ENCODE assay signal across 1 cellular context in the genomic region with DNA sequence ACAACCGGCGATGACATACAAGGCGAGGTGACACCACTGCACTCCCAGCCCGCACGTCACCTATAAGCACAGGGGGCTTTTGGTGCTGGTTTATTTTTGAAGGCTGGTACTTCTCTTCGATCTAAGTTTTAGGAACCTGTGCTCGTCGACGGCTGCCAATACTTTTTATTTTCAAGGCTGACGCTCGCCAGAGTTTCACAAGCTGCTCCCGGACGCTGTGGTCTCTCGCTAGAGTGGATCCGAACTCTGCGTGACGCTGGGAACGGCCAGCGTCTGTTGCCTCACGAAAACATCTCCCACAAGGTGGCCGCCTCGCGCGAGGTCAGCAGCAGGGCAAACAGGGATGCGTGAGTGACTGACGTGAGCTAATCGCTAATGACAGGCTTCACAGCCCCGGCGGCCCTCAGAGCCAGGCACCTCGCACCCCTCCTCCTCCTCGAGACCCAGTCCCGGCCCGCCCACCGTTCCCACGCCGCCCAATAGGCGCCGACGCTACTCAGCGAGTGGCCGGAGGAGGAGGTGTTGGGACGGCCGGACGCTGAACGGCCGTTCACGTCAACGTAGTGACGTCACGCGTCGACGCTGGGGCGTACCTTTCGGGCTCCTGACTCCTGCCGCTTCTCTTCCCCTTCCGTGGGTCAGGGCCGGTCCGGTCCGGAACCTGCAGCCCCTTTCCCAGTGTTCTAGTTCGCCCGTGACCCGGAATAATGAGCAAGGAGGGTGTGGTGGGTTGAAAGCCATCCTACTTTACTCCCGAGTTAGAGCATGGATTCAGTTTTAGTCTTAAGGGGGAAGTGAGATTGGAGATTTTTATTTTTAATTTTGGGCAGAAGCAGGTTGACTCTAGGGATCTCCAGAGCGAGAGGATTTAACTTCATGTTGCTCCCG.
A peak's percentile ranks its signal among the peaks of the same experiment; 100 is the strongest.
TF ChIP-seq lines count a peak whose summit lies in the region.

A gene (plus strand): TSS at position 621 of the 888 bp plus-strand sequence. CDS start 15,351 bp downstream, outside the sequence.

TF ChIP-seq in HepG2, 621 proteins besides CTCF, POLR2A, EP300 and RAD21 (continued from another document and continues in another):
- no peak for TF ChIP-seq TGIF2 (CRISPR knock-in tag; IDR thresholded peaks at IDR 0.05)
- TF ChIP-seq ZNF331 (CRISPR knock-in tag; IDR thresholded peaks at IDR 0.05): peak; percentile 51; the same call in 1 of the 2 replicates
- TF ChIP-seq HES4 (CRISPR knock-in tag; IDR thresholded peaks at IDR 0.05; ENCODE audit: borderline replicate concordance): peak; percentile 17; the same call in 1 of the 2 replicates
- no peak for TF ChIP-seq SMARCE1 (IDR thresholded peaks at IDR 0.05; ENCODE audit: borderline replicate concordance)
- TF ChIP-seq SYNCRIP (IDR thresholded peaks at IDR 0.05; ENCODE audit: insufficient read depth, low read depth, low read length): no peak
- TF ChIP-seq, protein P1, sequence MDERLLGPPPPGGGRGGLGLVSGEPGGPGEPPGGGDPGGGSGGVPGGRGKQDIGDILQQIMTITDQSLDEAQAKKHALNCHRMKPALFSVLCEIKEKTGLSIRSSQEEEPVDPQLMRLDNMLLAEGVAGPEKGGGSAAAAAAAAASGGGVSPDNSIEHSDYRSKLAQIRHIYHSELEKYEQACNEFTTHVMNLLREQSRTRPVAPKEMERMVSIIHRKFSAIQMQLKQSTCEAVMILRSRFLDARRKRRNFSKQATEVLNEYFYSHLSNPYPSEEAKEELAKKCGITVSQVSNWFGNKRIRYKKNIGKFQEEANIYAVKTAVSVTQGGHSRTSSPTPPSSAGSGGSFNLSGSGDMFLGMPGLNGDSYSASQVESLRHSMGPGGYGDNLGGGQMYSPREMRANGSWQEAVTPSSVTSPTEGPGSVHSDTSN (CRISPR knock-in tag; IDR thresholded peaks at IDR 0.05): peak; percentile 77
- TF ChIP-seq THYN1 (CRISPR knock-in tag; IDR thresholded peaks at IDR 0.05; ENCODE audit: borderline replicate concordance, low read depth): no peak
- TF ChIP-seq, protein P2, sequence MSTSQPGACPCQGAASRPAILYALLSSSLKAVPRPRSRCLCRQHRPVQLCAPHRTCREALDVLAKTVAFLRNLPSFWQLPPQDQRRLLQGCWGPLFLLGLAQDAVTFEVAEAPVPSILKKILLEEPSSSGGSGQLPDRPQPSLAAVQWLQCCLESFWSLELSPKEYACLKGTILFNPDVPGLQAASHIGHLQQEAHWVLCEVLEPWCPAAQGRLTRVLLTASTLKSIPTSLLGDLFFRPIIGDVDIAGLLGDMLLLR (CRISPR knock-in tag; IDR thresholded peaks at IDR 0.05): 0 out of 2 replicates have a peak, but pooled peaks have one; percentile 70
- no peak for TF ChIP-seq SIN3A (IDR thresholded peaks at IDR 0.05; ENCODE audit: borderline replicate concordance, low read depth, low read length)
- TF ChIP-seq RFX5 (IDR thresholded peaks at IDR 0.05; ENCODE audit: low read depth, low read length): peak; percentile 87
- peak; percentile 70; the same call in 1 of the 2 replicates for TF ChIP-seq NFATC3 (CRISPR knock-in tag; IDR thresholded peaks at IDR 0.05)
- TF ChIP-seq, protein P3, sequence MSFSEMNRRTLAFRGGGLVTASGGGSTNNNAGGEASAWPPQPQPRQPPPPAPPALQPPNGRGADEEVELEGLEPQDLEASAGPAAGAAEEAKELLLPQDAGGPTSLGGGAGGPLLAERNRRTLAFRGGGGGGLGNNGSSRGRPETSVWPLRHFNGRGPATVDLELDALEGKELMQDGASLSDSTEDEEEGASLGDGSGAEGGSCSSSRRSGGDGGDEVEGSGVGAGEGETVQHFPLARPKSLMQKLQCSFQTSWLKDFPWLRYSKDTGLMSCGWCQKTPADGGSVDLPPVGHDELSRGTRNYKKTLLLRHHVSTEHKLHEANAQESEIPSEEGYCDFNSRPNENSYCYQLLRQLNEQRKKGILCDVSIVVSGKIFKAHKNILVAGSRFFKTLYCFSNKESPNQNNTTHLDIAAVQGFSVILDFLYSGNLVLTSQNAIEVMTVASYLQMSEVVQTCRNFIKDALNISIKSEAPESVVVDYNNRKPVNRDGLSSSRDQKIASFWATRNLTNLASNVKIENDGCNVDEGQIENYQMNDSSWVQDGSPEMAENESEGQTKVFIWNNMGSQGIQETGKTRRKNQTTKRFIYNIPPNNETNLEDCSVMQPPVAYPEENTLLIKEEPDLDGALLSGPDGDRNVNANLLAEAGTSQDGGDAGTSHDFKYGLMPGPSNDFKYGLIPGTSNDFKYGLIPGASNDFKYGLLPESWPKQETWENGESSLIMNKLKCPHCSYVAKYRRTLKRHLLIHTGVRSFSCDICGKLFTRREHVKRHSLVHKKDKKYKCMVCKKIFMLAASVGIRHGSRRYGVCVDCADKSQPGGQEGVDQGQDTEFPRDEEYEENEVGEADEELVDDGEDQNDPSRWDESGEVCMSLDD (CRISPR knock-in tag; IDR thresholded peaks at IDR 0.05; ENCODE audit: borderline replicate concordance): no peak
- TF ChIP-seq ZNF160 (CRISPR knock-in tag; IDR thresholded peaks at IDR 0.05): peak; percentile 56; the same call in 1 of the 2 replicates
- TF ChIP-seq JUN (CRISPR knock-in tag; IDR thresholded peaks at IDR 0.05): peak; percentile 66; the same call in 1 of the 2 replicates
- TF ChIP-seq ARNTL (CRISPR knock-in tag; IDR thresholded peaks at IDR 0.05): peak; percentile 76; the same call in 1 of the 2 replicates
- TF ChIP-seq ZFP36 (IDR thresholded peaks at IDR 0.05; ENCODE audit: borderline replicate concordance, low read depth, low read length, partially characterized antibody): no peak
- TF ChIP-seq ZNF746 (CRISPR knock-in tag; IDR thresholded peaks at IDR 0.05): no peak
- peak; percentile 75 for TF ChIP-seq ZSCAN31 (CRISPR knock-in tag; IDR thresholded peaks at IDR 0.05; ENCODE audit: low read depth)
- TF ChIP-seq MAFG (CRISPR knock-in tag; IDR thresholded peaks at IDR 0.05): no peak
- 0 out of 2 replicates have a peak, but pooled peaks have one; percentile 50 for TF ChIP-seq ZNF441 (CRISPR knock-in tag; IDR thresholded peaks at IDR 0.05; ENCODE audit: borderline replicate concordance)
- no peak for TF ChIP-seq ZNF572 (CRISPR knock-in tag; IDR thresholded peaks at IDR 0.05)
- TF ChIP-seq ZNF431 (CRISPR knock-in tag; IDR thresholded peaks at IDR 0.05; ENCODE audit: borderline replicate concordance, low read depth): peak; percentile 60; the same call in 1 of the 2 replicates
- TF ChIP-seq, protein P4, sequence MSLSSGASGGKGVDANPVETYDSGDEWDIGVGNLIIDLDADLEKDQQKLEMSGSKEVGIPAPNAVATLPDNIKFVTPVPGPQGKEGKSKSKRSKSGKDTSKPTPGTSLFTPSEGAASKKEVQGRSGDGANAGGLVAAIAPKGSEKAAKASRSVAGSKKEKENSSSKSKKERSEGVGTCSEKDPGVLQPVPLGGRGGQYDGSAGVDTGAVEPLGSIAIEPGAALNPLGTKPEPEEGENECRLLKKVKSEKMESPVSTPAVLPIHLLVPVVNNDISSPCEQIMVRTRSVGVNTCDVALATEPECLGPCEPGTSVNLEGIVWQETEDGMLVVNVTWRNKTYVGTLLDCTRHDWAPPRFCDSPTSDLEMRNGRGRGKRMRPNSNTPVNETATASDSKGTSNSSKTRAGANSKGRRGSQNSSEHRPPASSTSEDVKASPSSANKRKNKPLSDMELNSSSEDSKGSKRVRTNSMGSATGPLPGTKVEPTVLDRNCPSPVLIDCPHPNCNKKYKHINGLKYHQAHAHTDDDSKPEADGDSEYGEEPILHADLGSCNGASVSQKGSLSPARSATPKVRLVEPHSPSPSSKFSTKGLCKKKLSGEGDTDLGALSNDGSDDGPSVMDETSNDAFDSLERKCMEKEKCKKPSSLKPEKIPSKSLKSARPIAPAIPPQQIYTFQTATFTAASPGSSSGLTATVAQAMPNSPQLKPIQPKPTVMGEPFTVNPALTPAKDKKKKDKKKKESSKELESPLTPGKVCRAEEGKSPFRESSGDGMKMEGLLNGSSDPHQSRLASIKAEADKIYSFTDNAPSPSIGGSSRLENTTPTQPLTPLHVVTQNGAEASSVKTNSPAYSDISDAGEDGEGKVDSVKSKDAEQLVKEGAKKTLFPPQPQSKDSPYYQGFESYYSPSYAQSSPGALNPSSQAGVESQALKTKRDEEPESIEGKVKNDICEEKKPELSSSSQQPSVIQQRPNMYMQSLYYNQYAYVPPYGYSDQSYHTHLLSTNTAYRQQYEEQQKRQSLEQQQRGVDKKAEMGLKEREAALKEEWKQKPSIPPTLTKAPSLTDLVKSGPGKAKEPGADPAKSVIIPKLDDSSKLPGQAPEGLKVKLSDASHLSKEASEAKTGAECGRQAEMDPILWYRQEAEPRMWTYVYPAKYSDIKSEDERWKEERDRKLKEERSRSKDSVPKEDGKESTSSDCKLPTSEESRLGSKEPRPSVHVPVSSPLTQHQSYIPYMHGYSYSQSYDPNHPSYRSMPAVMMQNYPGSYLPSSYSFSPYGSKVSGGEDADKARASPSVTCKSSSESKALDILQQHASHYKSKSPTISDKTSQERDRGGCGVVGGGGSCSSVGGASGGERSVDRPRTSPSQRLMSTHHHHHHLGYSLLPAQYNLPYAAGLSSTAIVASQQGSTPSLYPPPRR (CRISPR knock-in tag; IDR thresholded peaks at IDR 0.05; ENCODE audit: borderline replicate concordance): peak; percentile 64
- TF ChIP-seq, protein P5, sequence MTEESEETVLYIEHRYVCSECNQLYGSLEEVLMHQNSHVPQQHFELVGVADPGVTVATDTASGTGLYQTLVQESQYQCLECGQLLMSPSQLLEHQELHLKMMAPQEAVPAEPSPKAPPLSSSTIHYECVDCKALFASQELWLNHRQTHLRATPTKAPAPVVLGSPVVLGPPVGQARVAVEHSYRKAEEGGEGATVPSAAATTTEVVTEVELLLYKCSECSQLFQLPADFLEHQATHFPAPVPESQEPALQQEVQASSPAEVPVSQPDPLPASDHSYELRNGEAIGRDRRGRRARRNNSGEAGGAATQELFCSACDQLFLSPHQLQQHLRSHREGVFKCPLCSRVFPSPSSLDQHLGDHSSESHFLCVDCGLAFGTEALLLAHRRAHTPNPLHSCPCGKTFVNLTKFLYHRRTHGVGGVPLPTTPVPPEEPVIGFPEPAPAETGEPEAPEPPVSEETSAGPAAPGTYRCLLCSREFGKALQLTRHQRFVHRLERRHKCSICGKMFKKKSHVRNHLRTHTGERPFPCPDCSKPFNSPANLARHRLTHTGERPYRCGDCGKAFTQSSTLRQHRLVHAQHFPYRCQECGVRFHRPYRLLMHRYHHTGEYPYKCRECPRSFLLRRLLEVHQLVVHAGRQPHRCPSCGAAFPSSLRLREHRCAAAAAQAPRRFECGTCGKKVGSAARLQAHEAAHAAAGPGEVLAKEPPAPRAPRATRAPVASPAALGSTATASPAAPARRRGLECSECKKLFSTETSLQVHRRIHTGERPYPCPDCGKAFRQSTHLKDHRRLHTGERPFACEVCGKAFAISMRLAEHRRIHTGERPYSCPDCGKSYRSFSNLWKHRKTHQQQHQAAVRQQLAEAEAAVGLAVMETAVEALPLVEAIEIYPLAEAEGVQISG (CRISPR knock-in tag; IDR thresholded peaks at IDR 0.05): peak; percentile 70; the same call in 1 of the 2 replicates
- no peak; the same call in 1 of the 2 replicates for TF ChIP-seq NFKBIZ (CRISPR knock-in tag; IDR thresholded peaks at IDR 0.05)
- peak; percentile 81; the same call in 1 of the 2 replicates for TF ChIP-seq ZNF670 (CRISPR knock-in tag; IDR thresholded peaks at IDR 0.05; ENCODE audit: borderline replicate concordance)
- peak; percentile 56; the same call in 1 of the 2 replicates for TF ChIP-seq TMF1 (CRISPR knock-in tag; IDR thresholded peaks at IDR 0.05; ENCODE audit: low read depth)
- TF ChIP-seq, protein P6, sequence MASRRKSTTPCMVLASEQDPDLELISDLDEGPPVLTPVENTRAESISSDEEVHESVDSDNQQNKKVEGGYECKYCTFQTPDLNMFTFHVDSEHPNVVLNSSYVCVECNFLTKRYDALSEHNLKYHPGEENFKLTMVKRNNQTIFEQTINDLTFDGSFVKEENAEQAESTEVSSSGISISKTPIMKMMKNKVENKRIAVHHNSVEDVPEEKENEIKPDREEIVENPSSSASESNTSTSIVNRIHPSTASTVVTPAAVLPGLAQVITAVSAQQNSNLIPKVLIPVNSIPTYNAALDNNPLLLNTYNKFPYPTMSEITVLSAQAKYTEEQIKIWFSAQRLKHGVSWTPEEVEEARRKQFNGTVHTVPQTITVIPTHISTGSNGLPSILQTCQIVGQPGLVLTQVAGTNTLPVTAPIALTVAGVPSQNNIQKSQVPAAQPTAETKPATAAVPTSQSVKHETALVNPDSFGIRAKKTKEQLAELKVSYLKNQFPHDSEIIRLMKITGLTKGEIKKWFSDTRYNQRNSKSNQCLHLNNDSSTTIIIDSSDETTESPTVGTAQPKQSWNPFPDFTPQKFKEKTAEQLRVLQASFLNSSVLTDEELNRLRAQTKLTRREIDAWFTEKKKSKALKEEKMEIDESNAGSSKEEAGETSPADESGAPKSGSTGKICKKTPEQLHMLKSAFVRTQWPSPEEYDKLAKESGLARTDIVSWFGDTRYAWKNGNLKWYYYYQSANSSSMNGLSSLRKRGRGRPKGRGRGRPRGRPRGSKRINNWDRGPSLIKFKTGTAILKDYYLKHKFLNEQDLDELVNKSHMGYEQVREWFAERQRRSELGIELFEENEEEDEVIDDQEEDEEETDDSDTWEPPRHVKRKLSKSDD (CRISPR knock-in tag; IDR thresholded peaks at IDR 0.05; ENCODE audit: low read depth): peak; percentile 85
- peak; percentile 79; the same call in 1 of the 2 replicates for TF ChIP-seq PHF21A (CRISPR knock-in tag; IDR thresholded peaks at IDR 0.05)
- peak; percentile 58; the same call in 1 of the 2 replicates for TF ChIP-seq DMAP1 (CRISPR knock-in tag; IDR thresholded peaks at IDR 0.05)
- no peak for TF ChIP-seq SOX13 (IDR thresholded peaks at IDR 0.05)
- TF ChIP-seq SOX13 (CRISPR knock-in tag; conservative IDR thresholded peaks at IDR 0.05 in 1 of 2, IDR thresholded peaks at IDR 0.05 in 1 of 2): peak in 1 of 2 experiments; percentile 34; a peak in 2 of 4 replicates
- TF ChIP-seq, protein P7, sequence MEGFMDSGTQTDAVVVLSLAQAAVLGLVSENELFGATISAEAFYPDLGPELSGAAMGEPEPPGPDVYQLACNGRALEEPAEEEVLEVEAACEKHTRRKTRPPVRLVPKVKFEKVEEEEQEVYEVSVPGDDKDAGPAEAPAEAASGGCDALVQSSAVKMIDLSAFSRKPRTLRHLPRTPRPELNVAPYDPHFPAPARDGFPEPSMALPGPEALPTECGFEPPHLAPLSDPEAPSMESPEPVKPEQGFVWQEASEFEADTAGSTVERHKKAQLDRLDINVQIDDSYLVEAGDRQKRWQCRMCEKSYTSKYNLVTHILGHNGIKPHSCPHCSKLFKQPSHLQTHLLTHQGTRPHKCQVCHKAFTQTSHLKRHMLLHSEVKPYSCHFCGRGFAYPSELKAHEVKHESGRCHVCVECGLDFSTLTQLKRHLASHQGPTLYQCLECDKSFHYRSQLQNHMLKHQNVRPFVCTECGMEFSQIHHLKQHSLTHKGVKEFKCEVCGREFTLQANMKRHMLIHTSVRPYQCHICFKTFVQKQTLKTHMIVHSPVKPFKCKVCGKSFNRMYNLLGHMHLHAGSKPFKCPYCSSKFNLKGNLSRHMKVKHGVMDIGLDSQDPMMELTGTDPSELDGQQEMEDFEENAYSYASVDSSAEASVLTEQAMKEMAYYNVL (CRISPR knock-in tag; IDR thresholded peaks at IDR 0.05; ENCODE audit: borderline replicate concordance): peak; percentile 71; the same call in 1 of the 2 replicates
- peak; percentile 96 for TF ChIP-seq SPEN (CRISPR knock-in tag; IDR thresholded peaks at IDR 0.05; ENCODE audit: low read depth)
- TF ChIP-seq TOE1 (CRISPR knock-in tag; IDR thresholded peaks at IDR 0.05): 0 out of 2 replicates have a peak, but pooled peaks have one; percentile 24
- TF ChIP-seq, protein P8, sequence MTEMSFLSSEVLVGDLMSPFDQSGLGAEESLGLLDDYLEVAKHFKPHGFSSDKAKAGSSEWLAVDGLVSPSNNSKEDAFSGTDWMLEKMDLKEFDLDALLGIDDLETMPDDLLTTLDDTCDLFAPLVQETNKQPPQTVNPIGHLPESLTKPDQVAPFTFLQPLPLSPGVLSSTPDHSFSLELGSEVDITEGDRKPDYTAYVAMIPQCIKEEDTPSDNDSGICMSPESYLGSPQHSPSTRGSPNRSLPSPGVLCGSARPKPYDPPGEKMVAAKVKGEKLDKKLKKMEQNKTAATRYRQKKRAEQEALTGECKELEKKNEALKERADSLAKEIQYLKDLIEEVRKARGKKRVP (CRISPR knock-in tag; IDR thresholded peaks at IDR 0.05): peak in 1 of 2 experiments; percentile 19; a peak in 2 of 4 replicates
- TF ChIP-seq REPIN1 (CRISPR knock-in tag; IDR thresholded peaks at IDR 0.05; ENCODE audit: borderline replicate concordance, low read depth): peak; percentile 90; the same call in 1 of the 2 replicates
